ENCODE assay signal across 22 cellular contexts in genomic region chr18:22585821-22586220, GRCh38.
"Had no signal": no experiment of that assay in that cellular context is flagged by ENCODE, and none has a peak within 500 bp of the region (broad histone marks: within the 10 kb centered on the region; RNA-seq: fewer than 3 reads in every experiment).

No MANE protein-coding gene starts in this region.

- H3K4me1 ChIP-seq: SJSA1 had no signal

- H3K4me3 ChIP-seq: SJSA1, SK-N-MC had no signal

- H3K9ac ChIP-seq: KMS-11 had no signal

- H3K4me2 ChIP-seq: KMS-11 had no signal

- DNase-seq: IMR-90, Kasumi-1, MM.1S, NCI-H1092 treated with DMSO at 0.1 percent for 48 hours, NCI-H1436, NCI-H187, NCI-H2029, NCI-H2081 treated with DMSO at 0.1 percent for 48 hours, NCI-H2171, NCI-H226, NCI-H446, NCI-H510A, NCI-H524 treated with DMSO at 0.1 percent for 48 hours, NCI-H69, NCI-H774, Right ventricle myocardium superior, RPMI8226, SIG-M5 had no signal

- FAIRE-seq: RCC 7860 had no signal

- H3K27ac ChIP-seq: KMS-11, SJSA1, SK-N-MC had no signal

- H3K9me3 ChIP-seq: SJSA1 had no signal

- H3K36me3 ChIP-seq: SJSA1 had no signal
